In genomic region chr11:73963861-73964260, GRCh38 we compare ENCODE assay signal across 11 cellular contexts. TPM values are rescaled to one million over a fixed set of nuclear protein-coding genes. Genes with fewer than 3 reads are reported as not detected.
A peak's percentile ranks its signal among the peaks of the same experiment; 100 is the strongest.
DNase-seq lines count a peak whose midpoint lies in the region; ATAC-seq, FAIRE-seq and TF ChIP-seq lines count a peak whose summit lies in the region.
"Had no signal": no experiment of that assay in that cellular context is flagged by ENCODE, and none has a peak within 500 bp of the region (broad histone marks: within the 10 kb centered on the region; RNA-seq: fewer than 3 reads in every experiment).

No MANE protein-coding gene starts in this region.

- TF ChIP-seq EP300 in A549 (IDR thresholded peaks at IDR 0.05): no peak

- no peaks in the 10 kb centered on the region for H3K9me3 Mint-ChIP-seq in CD4-positive, alpha-beta memory T cell
- no peaks in the 10 kb centered on the region for H3K9me3 Mint-ChIP-seq in immature natural killer cell
- H3K9me3 Mint-ChIP-seq: activated CD4-positive, alpha-beta memory T cell treated with anti-CD3 and anti-CD28 coated beads, Interleukin-2, amount 10 ng/mL, durations not matched to agents 7 days and 5 days; activated naive CD4-positive, alpha-beta T cell treated with anti-CD3 and anti-CD28 coated beads for 36 hours; stimulated activated memory B cell treated with anti-CD40 and anti-IgM and Interleukin-4, amounts not matched to agents 10 μg/mL and 1 μg/mL and 100 μg/mL, for 72 hours had no signal

- TF ChIP-seq CTCF in A549 (IDR thresholded peaks at IDR 0.05) (no peak), PC-3 (conservative IDR thresholded peaks at IDR 0.05; ENCODE audit: low read depth, low read length) (no peak), kidney (IDR thresholded peaks at IDR 0.05; ENCODE audit: borderline replicate concordance, extremely low read depth, insufficient read depth) (no peak)

- CTCF ChIA-PET in A549 (lab: Yijun Ruan, JAX): interaction anchor here (0.6 to 5.2 kb wide), 33 partner anchors 9 to 607 kb away, joined by 3 to 61 read pairs (median 4); partner anchors contain the start of genes C2CD3, DNAJB13, PPME1 and UCP2
- CTCF ChIA-PET in CD4-positive, alpha-beta memory T cell (lab: Charles Lee; ENCODE audit: partially characterized antibody): interaction anchor here (0.7 to 2.6 kb wide), 26 partner anchors 9 to 292 kb away, joined by 3 to 29 read pairs (median 4); partner anchors contain the start of gene UCP2
- CTCF ChIA-PET in PC-3 (lab: Charles Lee): interaction anchor here (0.6 kb wide), 2 partner anchors 13 to 29 kb away, joined by 3 to 8 read pairs; partner anchors contain the start of gene DNAJB13

- H3K27me3 ChIP-seq in CD4-positive, alpha-beta memory T cell (ENCODE audit: insufficient read depth, low read length): no peaks in the 10 kb centered on the region
- H3K27me3 ChIP-seq in PC-3 (ENCODE audit: low read length): no peaks in the 10 kb centered on the region
- H3K27me3 ChIP-seq: uterus had no signal

- H3K27ac Mint-ChIP-seq in CD4-positive, alpha-beta memory T cell: peak overlapping the region in 5 of 7 donors; percentile 6 to 82 (median 69)
- peak overlapping the region in 3 of 6 donors; percentile 25 to 31 (median 30) for H3K27ac Mint-ChIP-seq in immature natural killer cell
- H3K27ac Mint-ChIP-seq: activated CD4-positive, alpha-beta memory T cell treated with anti-CD3 and anti-CD28 coated beads, Interleukin-2, amount 10 ng/mL, durations not matched to agents 7 days and 5 days; activated naive CD4-positive, alpha-beta T cell treated with anti-CD3 and anti-CD28 coated beads for 36 hours; stimulated activated memory B cell treated with anti-CD40 and anti-IgM and Interleukin-4, amounts not matched to agents 10 μg/mL and 1 μg/mL and 100 μg/mL, for 72 hours had no signal

- intact Hi-C loops in CD4-positive, alpha-beta memory T cell (cut with micrococcal nuclease): loop anchor here (1.0 to 10.0 kb wide), 5 partner anchors 41 to 291 kb away; partner anchors contain the start of genes C2CD3 and PPME1
- intact Hi-C loops in PC-3 (cut with micrococcal nuclease): loop anchor here (1.0 to 10.0 kb wide), 2 partner anchors 126 to 481 kb away; no protein-coding TSS in a partner anchor
- intact Hi-C loops in kidney (cut with DNase I): no loop called here

- TF ChIP-seq RAD21 in A549 (conservative IDR thresholded peaks at IDR 0.05 in 1 of 2, IDR thresholded peaks at IDR 0.05 in 1 of 2): no peak

- 57% methylated on average over 8 of the region's 8 CpGs for WGBS in A549 (ENCODE audit: missing lambda C conversion rate)

- no peaks in the 10 kb centered on the region for H3K9me2 ChIP-seq in PC-3 (replicated peaks; ENCODE audit: low read length)

- H3K9me3 ChIP-seq in A549 (no peaks in the 10 kb centered on the region; the same call in 2 of the 3 replicates), PC-3 (ENCODE audit: low read length) (no peaks in the 10 kb centered on the region), kidney (ENCODE audit: control insufficient read depth in 1 of 2, low read length in 2 of 2) (no peaks in the 10 kb centered on the region)
- H3K9me3 ChIP-seq in CD4-positive, alpha-beta memory T cell (ENCODE audit: control insufficient read depth in 1 of 2, low read length in 2 of 2): no peaks in the 10 kb centered on the region
- H3K9me3 ChIP-seq: uterus had no signal

- no peaks in the 10 kb centered on the region for H3K27me3 Mint-ChIP-seq in CD4-positive, alpha-beta memory T cell
- H3K27me3 Mint-ChIP-seq in immature natural killer cell (ENCODE audit: low read depth in 3 of 3): peaks cover 1 to 6% (median 3%) of the 10 kb centered on the region in 3 donors
- H3K27me3 Mint-ChIP-seq: stimulated activated memory B cell treated with anti-CD40 and anti-IgM and Interleukin-4, amounts not matched to agents 10 μg/mL and 1 μg/mL and 100 μg/mL, for 72 hours had no signal

- no peak for TF ChIP-seq POLR2A in A549 (IDR thresholded peaks at IDR 0.05; ENCODE audit: low read length)

- POLR2A ChIA-PET in A549 (lab: Yijun Ruan, JAX) (interaction anchor here (1.2 to 1.4 kb wide), 2 partner anchors 19 to 207 kb away, joined by 4 to 6 read pairs; partner anchors contain the start of genes C2CD3, PPME1 and UCP2), PC-3 (lab: Charles Lee; ENCODE audit: unreplicated experiment) (no interaction called here)
- POLR2A ChIA-PET in CD4-positive, alpha-beta memory T cell (lab: Charles Lee; ENCODE audit: partially characterized antibody): interaction anchor here (0.5 to 38.4 kb wide), 10 partner anchors 9 to 207 kb away, joined by 3 to 2221 read pairs (median 4); partner anchors contain the start of genes C2CD3, PPME1, UCP2 and UCP3

- H3K4me3 ChIP-seq in A549 (no peak overlapping the region), PC-3 (ENCODE audit: low read length) (no peak overlapping the region), kidney (ENCODE audit: low read length in 2 of 2) (no peak overlapping the region)
- no peak overlapping the region for H3K4me3 ChIP-seq in CD4-positive, alpha-beta memory T cell (ENCODE audit: low read length in 2 of 2)
- H3K4me3 ChIP-seq: uterus had no signal

- H3K27ac ChIP-seq in A549 (peak overlapping the region; percentile 14 to 56; a peak in 4 of 6 replicates), PC-3 (ENCODE audit: low read length) (no peak overlapping the region), kidney (ENCODE audit: low read depth in 2 of 2, low read length in 2 of 2) (no peak overlapping the region)
- H3K27ac ChIP-seq in CD4-positive, alpha-beta memory T cell (ENCODE audit: low read depth, low read length): no peak overlapping the region
- H3K27ac ChIP-seq: uterus had no signal

- H3K36me3 ChIP-seq in CD4-positive, alpha-beta memory T cell (ENCODE audit: insufficient read depth, low read length): no peaks in the 10 kb centered on the region
- no peaks in the 10 kb centered on the region for H3K36me3 ChIP-seq in PC-3 (ENCODE audit: low read depth, low read length)
- no peaks in the 10 kb centered on the region for H3K36me3 ChIP-seq in kidney (ENCODE audit: control insufficient read depth in 1 of 2, insufficient read depth in 2 of 2, low read length in 2 of 2)
- H3K36me3 ChIP-seq: uterus had no signal

- H3K4me2 ChIP-seq in A549: peak overlapping the region; percentile 93
- H3K4me2 ChIP-seq in PC-3 (ENCODE audit: low read length): peak overlapping the region; percentile 80; the same call in 1 of the 2 replicates

- H4K20me1 ChIP-seq in PC-3 (ENCODE audit: low read length): no peaks in the 10 kb centered on the region

- 0 out of 3 replicates have a peak, but pooled peaks cover 5% of the 10 kb centered on the region for H3K4me1 ChIP-seq in A549
- H3K4me1 ChIP-seq in CD4-positive, alpha-beta memory T cell (ENCODE audit: insufficient read depth, low read length): peaks cover 31% of the 10 kb centered on the region
- peaks cover 7% of the 10 kb centered on the region for H3K4me1 ChIP-seq in PC-3 (ENCODE audit: insufficient read depth, low read length)
- peaks cover 0 to 2% of the 10 kb centered on the region in 2 donors for H3K4me1 ChIP-seq in kidney (ENCODE audit: control insufficient read depth in 1 of 2, insufficient read depth in 1 of 2, low read depth in 1 of 2, low read length in 2 of 2)

- H3K36me3 Mint-ChIP-seq in CD4-positive, alpha-beta memory T cell: no peaks in the 10 kb centered on the region
- H3K36me3 Mint-ChIP-seq in immature natural killer cell: no peaks in the 10 kb centered on the region
- H3K36me3 Mint-ChIP-seq: stimulated activated memory B cell treated with anti-CD40 and anti-IgM and Interleukin-4, amounts not matched to agents 10 μg/mL and 1 μg/mL and 100 μg/mL, for 72 hours had no signal

- DNase-seq in A549 (ENCODE audit: low read depth in 1 of 2, low spot score in 1 of 2) (no peak), PC-3 (no peak), kidney (peak; percentile 8), immature natural killer cell (no peak), NCI-H82 (lab: John Stamatoyannopoulos, UW) (no peak)
- DNase-seq in CD4-positive, alpha-beta memory T cell: no peak

- ATAC-seq in A549 (peak; percentile 5 to 6; a peak in 3 of 6 replicates), PC-3 (no peak), GM21526 (IDR thresholded peaks at IDR 0.05; ENCODE audit: low FRiP score, unreplicated experiment) (no peak)

- no peaks in the 10 kb centered on the region for H3K79me2 ChIP-seq in PC-3 (ENCODE audit: low read length)

- H3K4me3 Mint-ChIP-seq in CD4-positive, alpha-beta memory T cell: peak overlapping the region in 2 of 8 donors; percentile 43 to 80
- H3K4me3 Mint-ChIP-seq in immature natural killer cell: no peak overlapping the region

- peaks cover 16 to 40% (median 25%) of the 10 kb centered on the region in 4 donors for H3K4me1 Mint-ChIP-seq in CD4-positive, alpha-beta memory T cell
- H3K4me1 Mint-ChIP-seq in immature natural killer cell: peaks cover 20 to 23% of the 10 kb centered on the region in 2 donors

- H3F3A ChIP-seq in PC-3 (ENCODE audit: low read length, unreplicated experiment): no peaks in the 10 kb centered on the region

- BruUV-seq in PC-3 (replicated peaks; lab: Mats Ljungman, UMichigan): no TSS peak

- H3K9ac ChIP-seq in PC-3 (ENCODE audit: low read length) (no peak overlapping the region), kidney (ENCODE audit: low read length in 2 of 2) (no peak overlapping the region)

- FAIRE-seq in A549 (lab: Jason Lieb, UNC): no peak
- no peak for FAIRE-seq in kidney (lab: Jason Lieb, UNC)

- peak overlapping the region; percentile 58; the same call in 1 of the 2 replicates for H2AFZ ChIP-seq in PC-3 (ENCODE audit: low read length)

RNA-seq across cellular contexts. Expression of gene DNAJB13, which starts 13.0 kb away (rescaled TPM):
- polyA plus RNA-seq in A549 (2011; rRNA removed) (0.87 and 0.90 TPM in 2 replicates), A549 (2017; fragmentation: RNase III; extraction: RNeasy Plus Mini Kit Qiagen cat#74134 plus additional on column Dnase treatment) (0.47 to 0.95 TPM (median 0.75 TPM) in 3 replicates), kidney (ENCODE audit: insufficient read depth, low read depth, low replicate concordance) (1.5 TPM), immature natural killer cell (not detected)
- polyA plus RNA-seq in A549 (2012; cell fraction: cytosol; rRNA removed): 0.66 and 1.2 TPM in 2 replicates
- polyA plus RNA-seq in A549 (2012; cell fraction: nucleus; rRNA removed): 0.47 and 0.70 TPM in 2 replicates
- 1.4 and 1.5 TPM in 2 replicates for polyA minus RNA-seq in A549 (2011; rRNA and poly(A)+ RNA removed)
- total RNA-seq in CD4-positive, alpha-beta memory T cell: under 1 TPM; 0.23 to 0.30 TPM
- polyA plus RNA-seq in CD4-positive, alpha-beta memory T cell: under 1 TPM in 1 of 2 donors, not detected in 1; 0.53 TPM
- total RNA-seq in PC-3 (2014; rRNA removed) (0.29 and 0.46 TPM in 2 replicates), kidney (4.3 TPM)
- total RNA-seq: activated CD4-positive, alpha-beta memory T cell treated with anti-CD3 and anti-CD28 coated beads, Interleukin-2, amount 10 ng/mL, durations not matched to agents 7 days and 5 days had no signal

RNA-seq across cellular contexts. Expression of gene UCP2, which starts 18.8 kb away (rescaled TPM):
- polyA plus RNA-seq in A549 (2011; rRNA removed) (51.6 and 54.7 TPM in 2 replicates), A549 (2017; fragmentation: RNase III; extraction: RNeasy Plus Mini Kit Qiagen cat#74134 plus additional on column Dnase treatment) (126 to 138 TPM (median 131 TPM) in 3 replicates), kidney (ENCODE audit: insufficient read depth, low read depth, low replicate concordance) (36.4 TPM), immature natural killer cell (1,000 to 10,000 TPM; 1,092 to 2,060 (median 1,799) TPM)
- polyA plus RNA-seq in A549 (2012; cell fraction: cytosol; rRNA removed): 96.9 and 124 TPM in 2 replicates
- 64.2 and 65.0 TPM in 2 replicates for polyA plus RNA-seq in A549 (2012; cell fraction: nucleus; rRNA removed)
- polyA minus RNA-seq in A549 (2011; rRNA and poly(A)+ RNA removed): 152 and 192 TPM in 2 replicates
- 100 to 1,000 TPM; 325 to 336 TPM for total RNA-seq in CD4-positive, alpha-beta memory T cell
- polyA plus RNA-seq in CD4-positive, alpha-beta memory T cell: 1,000 to 10,000 TPM in 1 of 2 donors, 100 to 1,000 TPM in 1; 910 to 1,459 TPM
- total RNA-seq in PC-3 (2014; rRNA removed) (6.4 and 11.9 TPM in 2 replicates), kidney (104 TPM)

RNA-seq across cellular contexts. Expression of gene UCP3, which starts 45.0 kb away (rescaled TPM):
- polyA plus RNA-seq in A549 (2011; rRNA removed) (1.3 and 1.6 TPM in 2 replicates), A549 (2017; fragmentation: RNase III; extraction: RNeasy Plus Mini Kit Qiagen cat#74134 plus additional on column Dnase treatment) (1.5 to 1.8 TPM (median 1.7 TPM) in 3 replicates), kidney (ENCODE audit: insufficient read depth, low read depth, low replicate concordance) (0.28 TPM), immature natural killer cell (1 to 10 TPM in 1 of 3 donors, under 1 TPM in 2; 0.41 to 1.3 (median 0.52) TPM)
- polyA plus RNA-seq in A549 (2012; cell fraction: cytosol; rRNA removed): 1.6 and 2.0 TPM in 2 replicates
- polyA plus RNA-seq in A549 (2012; cell fraction: nucleus; rRNA removed): 22.1 and 27.2 TPM in 2 replicates
- polyA minus RNA-seq in A549 (2011; rRNA and poly(A)+ RNA removed): 1.9 and 2.8 TPM in 2 replicates
- 1 to 10 TPM; 4.8 to 6.3 TPM for total RNA-seq in CD4-positive, alpha-beta memory T cell
- polyA plus RNA-seq in CD4-positive, alpha-beta memory T cell: under 1 TPM; 0.54 to 0.66 TPM
- total RNA-seq in PC-3 (2014; rRNA removed) (1.2 and 1.8 TPM in 2 replicates), kidney (4.0 TPM)

Comparison
In these comparisons a context has a peak if more than half of its experiments do, and no peak if none do; other contexts are left out.
1. ATAC-seq: peak in A549 (2 of 2); none in PC-3 (single experiment) and GM21526 (single experiment).
2. H3K27ac ChIP-seq: peak in A549 (2 of 2); none in CD4-positive, alpha-beta memory T cell (single experiment), PC-3 (single experiment) and kidney (0 of 2).
3. RNA of gene UCP2, which starts 18.8 kb away (polyA plus RNA-seq): 1,092 to 2,060 TPM in immature natural killer cell and 910 to 1,459 TPM in CD4-positive, alpha-beta memory T cell; 51.6 to 138 TPM in A549 and 36.4 TPM in kidney (single experiment); every median in the first group is over 4 times any median in the second.